Comparison of ENCODE assay signal across 10 cellular contexts in the genomic region with DNA sequence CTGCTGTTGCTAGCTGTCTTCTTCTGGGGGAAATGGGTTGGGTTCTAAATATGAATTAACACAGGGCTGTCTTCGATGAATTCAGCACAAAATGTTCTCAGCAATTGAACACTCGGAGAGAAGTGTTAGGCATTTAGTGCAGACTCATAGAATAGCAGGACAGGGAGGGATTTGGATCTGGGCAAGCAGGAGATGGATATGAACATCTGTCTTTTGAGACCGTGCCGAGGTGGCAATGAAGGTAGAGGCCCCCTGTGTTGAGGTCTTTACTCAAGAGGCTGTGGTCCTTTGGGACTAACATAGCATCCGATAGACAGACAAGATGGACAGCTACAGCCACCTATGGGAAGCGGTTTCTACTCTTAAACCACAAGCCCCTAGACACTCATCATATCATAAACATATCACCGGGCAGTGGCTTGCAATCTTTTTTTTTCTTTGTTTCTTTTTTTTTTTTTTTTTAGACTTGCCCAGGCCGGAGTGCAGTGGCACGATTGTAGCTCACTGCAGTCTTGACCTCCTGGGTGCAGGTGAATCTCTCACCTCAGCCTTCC. TPM values are rescaled to one million over a fixed set of nuclear protein-coding genes. Genes with fewer than 3 reads are reported as not detected.
A peak's percentile ranks its signal among the peaks of the same experiment; 100 is the strongest.
DNase-seq lines count a peak whose midpoint lies in the region; ATAC-seq and TF ChIP-seq lines count a peak whose summit lies in the region.
"Had no signal": no experiment of that assay in that cellular context is flagged by ENCODE, and none has a peak within 500 bp of the region (broad histone marks: within the 10 kb centered on the region; RNA-seq: fewer than 3 reads in every experiment).

No MANE protein-coding gene starts in this region.

- no peak overlapping the region for H3K4me3 ChIP-seq in Karpas-422 (ENCODE audit: low read length)
- H3K4me3 ChIP-seq in esophagus muscularis mucosa = peak overlapping the region; percentile 4 to 23 (median 14)
- peak overlapping the region in 1 of 4 donors; percentile 21 for H3K4me3 ChIP-seq in stomach

- H4K20me1 ChIP-seq in Karpas-422 (ENCODE audit: insufficient read depth, low read depth, low read length) = peaks cover 10% of the 10 kb centered on the region; the same call in 1 of the 2 replicates

- no peak for ATAC-seq in activated CD4-positive, alpha-beta T cell treated with anti-CD3 and anti-CD28 coated beads for 36 hours
- ATAC-seq in HG02852 (IDR thresholded peaks at IDR 0.05; ENCODE audit: unreplicated experiment) = no peak
- ATAC-seq: left ventricle myocardium superior had no signal

- TF ChIP-seq CTCF in esophagus muscularis mucosa (IDR thresholded peaks at IDR 0.05) = no peak
- no peak for TF ChIP-seq CTCF in stomach (IDR thresholded peaks at IDR 0.05)

- peaks cover 58% of the 10 kb centered on the region for H3K4me1 ChIP-seq in Karpas-422 (ENCODE audit: low read length)
- peaks cover 79 to 100% (median 99%) of the 10 kb centered on the region in 4 donors for H3K4me1 ChIP-seq in esophagus muscularis mucosa
- peaks cover 41 to 96% (median 85%) of the 10 kb centered on the region in 4 donors for H3K4me1 ChIP-seq in stomach

- 62% methylated on average over 9 of the region's 9 CpGs for WGBS in esophagus muscularis mucosa
- WGBS in stomach, 5 donors = 61 to 77% (median 69%) methylated on average over 9 of the region's 9 CpGs

- peak overlapping the region; percentile 92 for H3K27ac Mint-ChIP-seq in activated CD4-positive, alpha-beta T cell treated with anti-CD3 and anti-CD28 coated beads for 36 hours

- no peaks in the 10 kb centered on the region for H3K9me3 ChIP-seq in Karpas-422 (ENCODE audit: low read length)
- H3K9me3 ChIP-seq in esophagus muscularis mucosa = no peaks in the 10 kb centered on the region
- no peaks in the 10 kb centered on the region for H3K9me3 ChIP-seq in stomach

- intact Hi-C loops in activated CD4-positive, alpha-beta T cell treated with anti-CD3 and anti-CD28 coated beads for 36 hours (cut with DNase I, micrococcal nuclease) = loop anchor here (1.0 to 10.0 kb wide), 6 partner anchors 12 to 1235 kb away; no protein-coding TSS in a partner anchor
- intact Hi-C loops in esophagus muscularis mucosa (cut with DNase I) = loop anchor here (10.0 kb wide), 2 partner anchors 83 to 1243 kb away; a partner anchor contains a TSS
- intact Hi-C loops in stomach (cut with DNase I; ENCODE audit: low total_unique reads) = no loop called here

- H3K79me2 ChIP-seq in Karpas-422 (ENCODE audit: low read length) = no peaks in the 10 kb centered on the region

- POLR2A ChIA-PET in activated CD4-positive, alpha-beta T cell treated with anti-CD3 and anti-CD28 coated beads for 36 hours (lab: Charles Lee) = no interaction called here

- no peaks in the 10 kb centered on the region for H3K27me3 ChIP-seq in Karpas-422 (ENCODE audit: low read length)
- no peaks in the 10 kb centered on the region for H3K27me3 ChIP-seq in esophagus muscularis mucosa
- no peaks in the 10 kb centered on the region for H3K27me3 ChIP-seq in stomach

- H3K4me2 ChIP-seq in Karpas-422 (ENCODE audit: low read depth, low read length, poor library complexity, severe bottlenecking) = no peak overlapping the region

- no peaks in the 10 kb centered on the region for H3K36me3 ChIP-seq in Karpas-422 (ENCODE audit: insufficient read depth, low read length)
- H3K36me3 ChIP-seq in esophagus muscularis mucosa = peaks cover 0 to 15% (median 0%) of the 10 kb centered on the region in 4 donors
- H3K36me3 ChIP-seq in stomach = peaks cover 0 to 12% (median 3%) of the 10 kb centered on the region in 4 donors

- no peak overlapping the region for H3K9ac ChIP-seq in Karpas-422 (ENCODE audit: low read length)

- TF ChIP-seq EP300 in esophagus muscularis mucosa (IDR thresholded peaks at IDR 0.05) = no peak
- no peak for TF ChIP-seq EP300 in stomach (IDR thresholded peaks at IDR 0.05)

- H3K36me3 Mint-ChIP-seq in activated CD4-positive, alpha-beta T cell treated with anti-CD3 and anti-CD28 coated beads for 36 hours (ENCODE audit: low read depth) = peaks cover 82% of the 10 kb centered on the region

- H3K4me1 Mint-ChIP-seq in activated CD4-positive, alpha-beta T cell treated with anti-CD3 and anti-CD28 coated beads for 36 hours = peaks cover 95% of the 10 kb centered on the region

- CTCF ChIA-PET in activated CD4-positive, alpha-beta T cell treated with anti-CD3 and anti-CD28 coated beads for 36 hours (lab: Charles Lee) = no interaction called here

- DNase-seq in activated CD4-positive, alpha-beta T cell treated with anti-CD3 and anti-CD28 coated beads for 36 hours = no peak
- DNase-seq in activated CD4-positive, alpha-beta T cell treated with anti-CD3 and anti-CD28 coated beads, Interleukin-2, amount 50 U/mL, for 1 hour = no peak
- peak; percentile 56 for DNase-seq in Karpas-422
- no peak for DNase-seq in esophagus muscularis mucosa (ENCODE audit: extremely low spot score)
- DNase-seq in stomach = no peak
- no peak for DNase-seq in stimulated activated CD4-positive, alpha-beta T cell treated with anti-CD3 and anti-CD28 coated beads, Interleukin-12 subunit alpha, Interleukin-12 subunit beta, amount 100 ng/mL, for 4 hours
- DNase-seq in cortex of kidney (lab: John Stamatoyannopoulos, UW) = no peak
- DNase-seq: left ventricle myocardium superior had no signal

- no peak overlapping the region for H3K27ac ChIP-seq in Karpas-422 (ENCODE audit: low read length)
- peak overlapping the region; percentile 29 to 93 (median 88) for H3K27ac ChIP-seq in esophagus muscularis mucosa (replicated peaks in 1 of 4)
- peak overlapping the region in 4 of 5 donors; percentile 38 to 90 (median 50) for H3K27ac ChIP-seq in stomach

- peak overlapping the region; percentile 95 for H3K4me3 Mint-ChIP-seq in activated CD4-positive, alpha-beta T cell treated with anti-CD3 and anti-CD28 coated beads for 36 hours

- TF ChIP-seq POLR2A in esophagus muscularis mucosa (IDR thresholded peaks at IDR 0.05; ENCODE audit: low read depth) (no peak), stomach (IDR thresholded peaks at IDR 0.05) (no peak)

- peaks cover 7% of the 10 kb centered on the region for H3K9me3 Mint-ChIP-seq in activated CD4-positive, alpha-beta T cell treated with anti-CD3 and anti-CD28 coated beads for 36 hours (ENCODE audit: low read depth)

- no peak overlapping the region for H2AFZ ChIP-seq in Karpas-422 (ENCODE audit: low read length)

- H3K27me3 Mint-ChIP-seq in activated CD4-positive, alpha-beta T cell treated with anti-CD3 and anti-CD28 coated beads for 36 hours = no peaks in the 10 kb centered on the region

- no peaks in the 10 kb centered on the region; the same call in 1 of the 2 replicates for H3K9me2 ChIP-seq in Karpas-422 (replicated peaks; ENCODE audit: insufficient read depth, low read length)

RNA-seq across cellular contexts. Expression of a gene that starts 6.7 kb away (rescaled TPM):
- 100 to 1,000 TPM; 169 to 216 TPM for total RNA-seq in activated CD4-positive, alpha-beta T cell treated with anti-CD3 and anti-CD28 coated beads for 36 hours
- total RNA-seq in Karpas-422 (2014; rRNA removed; shearing (Covaris generic); ENCODE audit: low replicate concordance) = 24.9 and 51.3 TPM in 2 replicates
- 100 to 1,000 TPM; 311 to 469 (median 376) TPM for total RNA-seq in esophagus muscularis mucosa
- total RNA-seq in stomach = 100 to 1,000 TPM in 3 of 5 donors, 10 to 100 TPM in 2; 72.9 to 220 (median 153) TPM
- 100 to 1,000 TPM in 2 of 3 donors, 10 to 100 TPM in 1; 97.3 to 207 (median 103) TPM for polyA plus RNA-seq in stomach

RNA-seq across cellular contexts. Expression of a gene that starts 54.0 kb away (rescaled TPM):
- not detected for total RNA-seq in activated CD4-positive, alpha-beta T cell treated with anti-CD3 and anti-CD28 coated beads for 36 hours
- not detected in 2 replicates for total RNA-seq in Karpas-422 (2014; rRNA removed; shearing (Covaris generic); ENCODE audit: low replicate concordance)
- total RNA-seq in esophagus muscularis mucosa (under 1 TPM in 3 of 4 donors, not detected in 1; 0.39 to 0.83 (median 0.40) TPM), stomach (not detected)
- polyA plus RNA-seq in stomach = under 1 TPM in 1 of 3 donors, not detected in 2; 0.70 TPM
- total RNA-seq: SK-MEL-5 had no signal
